11 cellular contexts compared by ENCODE assay signal in the genomic region with DNA sequence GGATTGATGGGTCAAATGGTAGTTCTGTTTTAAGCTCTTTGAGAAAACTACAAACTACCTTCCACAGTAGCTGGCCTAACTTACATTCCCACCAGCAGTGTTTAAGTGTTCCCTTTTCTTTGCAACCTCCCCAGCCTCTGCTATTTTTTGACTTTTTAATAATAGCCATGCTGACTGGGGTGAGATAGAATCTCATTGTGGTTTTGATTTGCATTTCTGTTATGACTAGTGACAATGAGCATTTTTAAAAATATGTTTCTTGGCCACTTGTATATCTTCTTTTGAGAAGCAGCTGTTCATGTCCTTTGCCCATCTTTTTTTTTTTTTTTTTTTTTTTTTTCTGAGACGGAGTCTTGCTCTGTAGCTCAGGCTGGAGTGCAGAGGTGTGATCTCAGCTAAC.
DNase-seq lines count a peak whose midpoint lies in the region; ATAC-seq and TF ChIP-seq lines count a peak whose summit lies in the region.
"Had no signal": no experiment of that assay in that cellular context is flagged by ENCODE, and none has a peak within 500 bp of the region (broad histone marks: within the 10 kb centered on the region; RNA-seq: fewer than 3 reads in every experiment).

No MANE protein-coding gene starts in this region.

- no peak for TF ChIP-seq RAD21 in SK-N-SH (IDR thresholded peaks at IDR 0.05; ENCODE audit: low read length)

- 31% methylated on average over 1 of the region's 1 CpG for WGBS in SK-N-SH (ENCODE audit: low lambda C conversion rate)

- H2AFZ ChIP-seq in SK-N-SH (ENCODE audit: low read depth) = no peak overlapping the region

- TF ChIP-seq CTCF in SK-N-SH (IDR thresholded peaks at IDR 0.05) = no peak

- no peaks in the 10 kb centered on the region for H3K36me3 ChIP-seq in SK-N-SH (replicated peaks in 1 of 2; ENCODE audit: control insufficient read depth in 1 of 2, insufficient read depth in 2 of 2, low read length in 1 of 2)

- no peaks in the 10 kb centered on the region for H3K9me2 ChIP-seq in SK-N-SH

- no peaks in the 10 kb centered on the region for H4K20me1 ChIP-seq in SK-N-SH (ENCODE audit: insufficient read depth)

- H3K27ac ChIP-seq in SK-N-SH (ENCODE audit: low read depth in 2 of 2, low read length in 1 of 2) = peak overlapping the region in 1 of 2 experiments; percentile 9; a peak in 2 of 4 replicates
- H3K27ac ChIP-seq: KMS-11 had no signal

- POLR2A ChIA-PET in SK-N-SH (lab: Yijun Ruan, JAX) = no interaction called here

- ATAC-seq in GM19468 (IDR thresholded peaks at IDR 0.05; ENCODE audit: extremely low read depth, unreplicated experiment) (peak; percentile 56), HG02973 (IDR thresholded peaks at IDR 0.05; ENCODE audit: unreplicated experiment) (peak; percentile 78)

- H3F3A ChIP-seq in SK-N-SH (replicated peaks; ENCODE audit: insufficient read depth) = peaks cover 11% of the 10 kb centered on the region

- no peaks in the 10 kb centered on the region for H3K79me2 ChIP-seq in SK-N-SH (ENCODE audit: insufficient read depth)

- H3K4me1 ChIP-seq in SK-N-SH (ENCODE audit: control insufficient read depth in 1 of 2, insufficient read depth in 2 of 2, low read depth in 1 of 2, low read length in 1 of 2) = peaks cover under 1 to 8% of the 10 kb centered on the region in 2 experiments; a peak in 2 of 4 replicates

- DNase-seq in EH (ENCODE audit: low read depth) = peak; percentile 89
- no peak for DNase-seq in SK-N-SH
- DNase-seq in NCI-H2171 (lab: John Stamatoyannopoulos, UW) = no peak
- no peak for DNase-seq in NAMALWA (ENCODE audit: low spot score)
- DNase-seq in HUDEP-2 (lab: John Stamatoyannopoulos, UW; ENCODE audit: unreplicated experiment in 76 of 76) = no peak
- DNase-seq in NOMO-1 treated with DMSO at 0.1 percent for 48 hours (lab: John Stamatoyannopoulos, UW; ENCODE audit: unreplicated experiment) = no peak
- DNase-seq: ACHN; activated CD4-positive, alpha-beta T cell treated with anti-CD3 and anti-CD28 coated beads, Interleukin-2, amount 50 U/mL, for 1 hour had no signal

- TF ChIP-seq EP300 in SK-N-SH (IDR thresholded peaks at IDR 0.05; ENCODE audit: borderline replicate concordance in 1 of 2, low read depth in 1 of 2, low read length in 1 of 2) = peak in 1 of 2 experiments; percentile 64; a peak in 1 of 4 replicates

- no peaks in the 10 kb centered on the region for H3K9me3 ChIP-seq in SK-N-SH

- no peak overlapping the region for H3K9ac ChIP-seq in SK-N-SH
- H3K9ac ChIP-seq: KMS-11 had no signal

- no peaks in the 10 kb centered on the region for H3K27me3 ChIP-seq in SK-N-SH (ENCODE audit: insufficient read depth)

- no peak overlapping the region for H3K4me3 ChIP-seq in SK-N-SH (ENCODE audit: low read depth in 2 of 2, low read length in 1 of 2)

- H3K4me2 ChIP-seq in SK-N-SH = no peak overlapping the region
- H3K4me2 ChIP-seq: KMS-11 had no signal

- CTCF ChIA-PET in SK-N-SH (lab: Yijun Ruan, JAX) = interaction anchor here (1.6 to 1.7 kb wide), 2 partner anchors 145 to 507 kb away, joined by 3 to 5 read pairs; no protein-coding TSS in a partner anchor

TF ChIP-seq in SK-N-SH, 30 proteins besides CTCF, POLR2A, EP300 and RAD21:
- TF ChIP-seq, protein P1, sequence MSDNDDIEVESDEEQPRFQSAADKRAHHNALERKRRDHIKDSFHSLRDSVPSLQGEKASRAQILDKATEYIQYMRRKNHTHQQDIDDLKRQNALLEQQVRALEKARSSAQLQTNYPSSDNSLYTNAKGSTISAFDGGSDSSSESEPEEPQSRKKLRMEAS (IDR thresholded peaks at IDR 0.05; ENCODE audit: low read depth) = no peak
- TF ChIP-seq FOSL2 (IDR thresholded peaks at IDR 0.05; ENCODE audit: borderline replicate concordance, low read depth) (peak; percentile 45; the same call in 1 of the 2 replicates), NFIC (IDR thresholded peaks at IDR 0.05; ENCODE audit: borderline replicate concordance) (peak; percentile 37; the same call in 1 of the 2 replicates), FOXJ3 (CRISPR knock-in tag; IDR thresholded peaks at IDR 0.05) (no peak), POLR2AphosphoS5 (IDR thresholded peaks at IDR 0.05; ENCODE audit: low read depth, low read length) (peak; percentile 35; the same call in 1 of the 2 replicates), SMC3 (IDR thresholded peaks at IDR 0.05; ENCODE audit: low read depth, low read length) (no peak), RCOR1 (IDR thresholded peaks at IDR 0.05; ENCODE audit: low read length) (no peak), RXRA (IDR thresholded peaks at IDR 0.05; ENCODE audit: borderline replicate concordance, low read depth) (no peak), GABPA (IDR thresholded peaks at IDR 0.05; ENCODE audit: low read depth) (no peak), GATA2 (CRISPR knock-in tag; IDR thresholded peaks at IDR 0.05) (no peak), MEF2A (IDR thresholded peaks at IDR 0.05; ENCODE audit: borderline replicate concordance, low read depth) (peak; percentile 80), YY1 (IDR thresholded peaks at IDR 0.05; ENCODE audit: low read depth) (no peak), TEAD4 (IDR thresholded peaks at IDR 0.05; ENCODE audit: borderline replicate concordance, insufficient read depth) (0 out of 2 replicates have a peak, but pooled peaks have one; percentile 42), TAF1 (IDR thresholded peaks at IDR 0.05; ENCODE audit: borderline replicate concordance, low read depth, low read length) (no peak), CHD2 (IDR thresholded peaks at IDR 0.05; ENCODE audit: low read length, partially characterized antibody) (no peak), JUND (IDR thresholded peaks at IDR 0.05) (peak; percentile 70), MXI1 (IDR thresholded peaks at IDR 0.05; ENCODE audit: low read depth, low read length) (no peak), TCF12 (IDR thresholded peaks at IDR 0.05) (peak; percentile 92)
- TF ChIP-seq, protein P2, sequence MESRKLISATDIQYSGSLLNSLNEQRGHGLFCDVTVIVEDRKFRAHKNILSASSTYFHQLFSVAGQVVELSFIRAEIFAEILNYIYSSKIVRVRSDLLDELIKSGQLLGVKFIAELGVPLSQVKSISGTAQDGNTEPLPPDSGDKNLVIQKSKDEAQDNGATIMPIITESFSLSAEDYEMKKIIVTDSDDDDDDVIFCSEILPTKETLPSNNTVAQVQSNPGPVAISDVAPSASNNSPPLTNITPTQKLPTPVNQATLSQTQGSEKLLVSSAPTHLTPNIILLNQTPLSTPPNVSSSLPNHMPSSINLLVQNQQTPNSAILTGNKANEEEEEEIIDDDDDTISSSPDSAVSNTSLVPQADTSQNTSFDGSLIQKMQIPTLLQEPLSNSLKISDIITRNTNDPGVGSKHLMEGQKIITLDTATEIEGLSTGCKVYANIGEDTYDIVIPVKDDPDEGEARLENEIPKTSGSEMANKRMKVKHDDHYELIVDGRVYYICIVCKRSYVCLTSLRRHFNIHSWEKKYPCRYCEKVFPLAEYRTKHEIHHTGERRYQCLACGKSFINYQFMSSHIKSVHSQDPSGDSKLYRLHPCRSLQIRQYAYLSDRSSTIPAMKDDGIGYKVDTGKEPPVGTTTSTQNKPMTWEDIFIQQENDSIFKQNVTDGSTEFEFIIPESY (IDR thresholded peaks at IDR 0.05; ENCODE audit: borderline replicate concordance, low read depth) = no peak
- TF ChIP-seq, protein P3, sequence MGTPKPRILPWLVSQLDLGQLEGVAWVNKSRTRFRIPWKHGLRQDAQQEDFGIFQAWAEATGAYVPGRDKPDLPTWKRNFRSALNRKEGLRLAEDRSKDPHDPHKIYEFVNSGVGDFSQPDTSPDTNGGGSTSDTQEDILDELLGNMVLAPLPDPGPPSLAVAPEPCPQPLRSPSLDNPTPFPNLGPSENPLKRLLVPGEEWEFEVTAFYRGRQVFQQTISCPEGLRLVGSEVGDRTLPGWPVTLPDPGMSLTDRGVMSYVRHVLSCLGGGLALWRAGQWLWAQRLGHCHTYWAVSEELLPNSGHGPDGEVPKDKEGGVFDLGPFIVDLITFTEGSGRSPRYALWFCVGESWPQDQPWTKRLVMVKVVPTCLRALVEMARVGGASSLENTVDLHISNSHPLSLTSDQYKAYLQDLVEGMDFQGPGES (IDR thresholded peaks at IDR 0.05; ENCODE audit: low read depth, low read length) = no peak
- TF ChIP-seq, protein P4, sequence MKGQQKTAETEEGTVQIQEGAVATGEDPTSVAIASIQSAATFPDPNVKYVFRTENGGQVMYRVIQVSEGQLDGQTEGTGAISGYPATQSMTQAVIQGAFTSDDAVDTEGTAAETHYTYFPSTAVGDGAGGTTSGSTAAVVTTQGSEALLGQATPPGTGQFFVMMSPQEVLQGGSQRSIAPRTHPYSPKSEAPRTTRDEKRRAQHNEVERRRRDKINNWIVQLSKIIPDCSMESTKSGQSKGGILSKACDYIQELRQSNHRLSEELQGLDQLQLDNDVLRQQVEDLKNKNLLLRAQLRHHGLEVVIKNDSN (IDR thresholded peaks at IDR 0.05; ENCODE audit: borderline replicate concordance, low read depth) = no peak
- TF ChIP-seq, protein P5, sequence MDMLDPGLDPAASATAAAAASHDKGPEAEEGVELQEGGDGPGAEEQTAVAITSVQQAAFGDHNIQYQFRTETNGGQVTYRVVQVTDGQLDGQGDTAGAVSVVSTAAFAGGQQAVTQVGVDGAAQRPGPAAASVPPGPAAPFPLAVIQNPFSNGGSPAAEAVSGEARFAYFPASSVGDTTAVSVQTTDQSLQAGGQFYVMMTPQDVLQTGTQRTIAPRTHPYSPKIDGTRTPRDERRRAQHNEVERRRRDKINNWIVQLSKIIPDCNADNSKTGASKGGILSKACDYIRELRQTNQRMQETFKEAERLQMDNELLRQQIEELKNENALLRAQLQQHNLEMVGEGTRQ (IDR thresholded peaks at IDR 0.05; ENCODE audit: borderline replicate concordance, low read depth, low read length) = no peak
- TF ChIP-seq, protein P6, sequence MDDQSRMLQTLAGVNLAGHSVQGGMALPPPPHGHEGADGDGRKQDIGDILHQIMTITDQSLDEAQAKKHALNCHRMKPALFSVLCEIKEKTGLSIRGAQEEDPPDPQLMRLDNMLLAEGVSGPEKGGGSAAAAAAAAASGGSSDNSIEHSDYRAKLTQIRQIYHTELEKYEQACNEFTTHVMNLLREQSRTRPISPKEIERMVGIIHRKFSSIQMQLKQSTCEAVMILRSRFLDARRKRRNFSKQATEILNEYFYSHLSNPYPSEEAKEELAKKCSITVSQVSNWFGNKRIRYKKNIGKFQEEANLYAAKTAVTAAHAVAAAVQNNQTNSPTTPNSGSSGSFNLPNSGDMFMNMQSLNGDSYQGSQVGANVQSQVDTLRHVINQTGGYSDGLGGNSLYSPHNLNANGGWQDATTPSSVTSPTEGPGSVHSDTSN (IDR thresholded peaks at IDR 0.05) = peak; percentile 84
